Comparison of ENCODE assay signal across 8 cellular contexts in the genomic region with DNA sequence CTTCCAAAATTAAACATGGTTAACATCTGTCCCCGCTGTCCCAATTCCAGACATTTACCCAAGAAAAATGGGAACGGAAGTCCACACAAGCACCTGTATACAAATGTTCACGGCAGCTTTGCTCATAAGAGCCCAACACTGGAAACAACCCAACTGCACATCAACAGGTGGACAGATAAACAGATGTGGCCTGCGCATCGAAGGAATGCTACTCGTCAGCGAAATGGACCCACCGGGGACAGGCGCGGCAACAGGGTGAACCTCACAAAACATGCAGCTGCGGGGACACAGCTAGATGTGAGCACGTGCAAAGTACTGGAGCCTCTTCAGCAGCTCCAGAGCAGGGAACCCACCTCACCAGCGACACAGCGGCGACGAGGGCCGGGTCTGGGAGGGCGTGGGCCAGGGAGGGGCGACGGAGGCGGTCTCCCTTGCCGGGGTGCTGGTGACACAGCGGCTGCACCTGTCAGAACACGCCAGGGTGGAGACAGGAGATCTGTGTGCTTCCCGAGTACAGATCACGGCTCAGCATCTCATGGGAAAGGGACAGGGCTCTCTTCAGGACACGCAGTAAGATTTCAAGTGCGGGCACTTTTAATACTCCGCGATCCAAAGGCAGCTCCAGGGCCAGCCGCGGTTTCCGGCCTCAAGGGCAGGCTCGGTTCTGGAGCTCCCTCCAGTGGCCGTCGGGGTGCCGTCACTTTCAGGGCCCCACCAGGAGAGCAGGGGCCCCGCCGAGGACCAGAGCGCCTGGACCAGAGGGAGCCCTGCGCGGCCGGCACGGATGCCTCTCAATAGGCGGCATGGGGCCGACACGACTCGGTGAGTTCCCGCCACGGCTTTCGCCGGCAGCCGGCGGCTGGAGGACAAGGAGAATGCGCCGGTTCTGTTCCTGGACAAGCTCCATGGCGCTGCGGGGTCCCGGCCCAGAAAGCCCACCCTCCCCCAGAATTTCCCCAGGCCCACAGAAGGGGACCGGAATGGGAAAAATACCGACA. TPM values are rescaled to one million over a fixed set of nuclear protein-coding genes. Genes with fewer than 3 reads are reported as not detected.
DNase-seq lines count a peak whose midpoint lies in the region; ATAC-seq, FAIRE-seq and TF ChIP-seq lines count a peak whose summit lies in the region.

No MANE protein-coding gene starts in this region.

- H3K9ac ChIP-seq in DND-41 (ENCODE audit: low read depth, low read length) (no peak overlapping the region), keratinocyte (ENCODE audit: control insufficient read depth, extremely low read depth, insufficient read depth, low read length) (no peak overlapping the region)

- H3K79me2 ChIP-seq in DND-41 (ENCODE audit: insufficient read depth, low read length) = no peaks in the 10 kb centered on the region
- H3K79me2 ChIP-seq in keratinocyte (ENCODE audit: control insufficient read depth, insufficient read depth, low read length) = peaks cover 2% of the 10 kb centered on the region

- no peak overlapping the region; the same call in 1 of the 2 replicates for H3K27ac Mint-ChIP-seq in WTC11

- in situ Hi-C loops in T47D (cut with HindIII; ENCODE audit: low pct_unique_long_range_greater_than_20kb, low sequenced_read_pairs) = no loop called here

- no peak overlapping the region for H3K4me3 ChIP-seq in DND-41 (ENCODE audit: low read depth in 1 of 2, low read length in 2 of 2)
- no peak overlapping the region for H3K4me3 ChIP-seq in H7 (ENCODE audit: insufficient read depth, low read depth, low read length)
- H3K4me3 ChIP-seq in keratinocyte (ENCODE audit: control insufficient read depth in 2 of 3, extremely low read depth in 1 of 3, insufficient read depth in 2 of 3, low read depth in 1 of 3, low read length in 3 of 3) = peak overlapping the region in 1 of 3 experiments; percentile 11

- no peaks in the 10 kb centered on the region for H3K27me3 Mint-ChIP-seq in WTC11 (ENCODE audit: low read depth)

- H3K27me3 ChIP-seq in DND-41 (ENCODE audit: insufficient read depth, low read length, poor library complexity) (no peaks in the 10 kb centered on the region), H7 (ENCODE audit: control insufficient read depth, insufficient read depth, low read length) (no peaks in the 10 kb centered on the region), keratinocyte (ENCODE audit: control insufficient read depth, extremely low read depth, insufficient read depth, low read length) (no peaks in the 10 kb centered on the region)

- ATAC-seq in DND-41 (ENCODE audit: insufficient read depth, low read depth) (peak; percentile 92), WTC11 (peak; percentile 91), GM21576 (IDR thresholded peaks at IDR 0.05; ENCODE audit: unreplicated experiment) (no peak)

- FAIRE-seq in keratinocyte (lab: Jason Lieb, UNC) = no peak

- CTCF ChIA-PET in WTC11 (lab: Charles Lee) = interaction anchor here (0.6 to 3.8 kb wide), 49 partner anchors 9 to 998 kb away, joined by 3 to 140 read pairs (median 4); a partner anchor contains a TSS

- H3K27ac ChIP-seq in DND-41 (ENCODE audit: low read length) (no peak overlapping the region), keratinocyte (ENCODE audit: control insufficient read depth, insufficient read depth, low read length) (no peak overlapping the region)

- H3K4me2 ChIP-seq in DND-41 (ENCODE audit: insufficient read depth, low read length) (no peak overlapping the region), keratinocyte (ENCODE audit: control insufficient read depth, extremely low read depth, insufficient read depth, low read depth, low read length) (peak overlapping the region; percentile 52)

- peak; percentile 74 for TF ChIP-seq CTCF in DND-41 (IDR thresholded peaks at IDR 0.05; ENCODE audit: borderline replicate concordance, extremely low read depth, low read length, poor library complexity, severe bottlenecking)
- TF ChIP-seq CTCF in WTC11 (IDR thresholded peaks at IDR 0.05) = peak; percentile 72
- TF ChIP-seq CTCF in keratinocyte (optimal IDR thresholded peaks at IDR 0.05 in 1 of 3, IDR thresholded peaks at IDR 0.05 in 1 of 3, conservative IDR thresholded peaks at IDR 0.05 in 1 of 3; ENCODE audit: extremely low read depth in 1 of 3, insufficient read depth in 2 of 3, low read length in 3 of 3) = peak in 2 of 3 experiments; percentile 66 to 96

- no peak overlapping the region for H3K4me3 Mint-ChIP-seq in WTC11

- H3K4me1 Mint-ChIP-seq in WTC11 = 0 out of 2 replicates have a peak, but pooled peaks cover 3% of the 10 kb centered on the region

- H3K9me3 ChIP-seq in DND-41 (ENCODE audit: insufficient read depth, low read length, severe bottlenecking) (peaks cover 3% of the 10 kb centered on the region), keratinocyte (ENCODE audit: control insufficient read depth, low read depth, low read length) (peaks cover 2% of the 10 kb centered on the region)

- H4K20me1 ChIP-seq in DND-41 (ENCODE audit: insufficient read depth, low read length) (peaks cover 35% of the 10 kb centered on the region), keratinocyte (ENCODE audit: control insufficient read depth, extremely low read depth, insufficient read depth, low read length) (peaks cover 6% of the 10 kb centered on the region)

- H3K9me1 ChIP-seq in keratinocyte (ENCODE audit: control insufficient read depth, extremely low read depth, insufficient read depth, low read length) = peaks cover 2% of the 10 kb centered on the region

- POLR2A ChIA-PET in WTC11 (lab: Charles Lee) = interaction anchor here (0.6 to 2.0 kb wide), 4 partner anchors 9 to 110 kb away, joined by 3 to 7 read pairs (median 4); no protein-coding TSS in a partner anchor

- DNase-seq in DND-41 = peak; percentile 66
- DNase-seq in H7 = peak; percentile 99
- peak; percentile 55 for DNase-seq in NCI-H128 (lab: John Stamatoyannopoulos, UW; ENCODE audit: unreplicated experiment)
- DNase-seq in WTC11 (ENCODE audit: low spot score) = peak; percentile 92
- peak; percentile 87 to 100 for DNase-seq in T47D (ENCODE audit: low read depth in 1 of 2, low spot score in 1 of 2)
- no peak for DNase-seq in keratinocyte (ENCODE audit: low read depth, low spot score)
- DNase-seq in stimulated activated CD4-positive, alpha-beta T cell treated with anti-CD3 and anti-CD28 coated beads, Interleukin-1b, Interleukin-23, amount 100 ng/mL, for 1 hour (ENCODE audit: low read depth in 2 of 2) = peak; percentile 65 to 68

- peaks cover 3% of the 10 kb centered on the region for H3K9me3 Mint-ChIP-seq in WTC11

- H3K36me3 Mint-ChIP-seq in WTC11 = peaks cover 2% of the 10 kb centered on the region; the same call in 1 of the 2 replicates

- dilution Hi-C loops in keratinocyte (cut with MboI; ENCODE audit: extremely low pct_ligation_motif_present, low sequenced_read_pairs) = no loop called here

- H3K36me3 ChIP-seq in DND-41 (ENCODE audit: insufficient read depth, low read length) (no peaks in the 10 kb centered on the region), H7 (replicated peaks; ENCODE audit: control insufficient read depth, insufficient read depth, low read length) (no peaks in the 10 kb centered on the region), keratinocyte (ENCODE audit: control insufficient read depth in 2 of 2, extremely low read depth in 1 of 2, insufficient read depth in 2 of 2, low read length in 2 of 2) (no peaks in the 10 kb centered on the region)

- H3K4me1 ChIP-seq in DND-41 (ENCODE audit: insufficient read depth, low read length) (no peaks in the 10 kb centered on the region), keratinocyte (ENCODE audit: control insufficient read depth, extremely low read depth, insufficient read depth, low read length) (peaks cover 31% of the 10 kb centered on the region)

- H2AFZ ChIP-seq in DND-41 (ENCODE audit: low read depth, low read length) (no peak overlapping the region), keratinocyte (ENCODE audit: control insufficient read depth, low read length) (no peak overlapping the region)

TF ChIP-seq in WTC11, 78 proteins besides CTCF, POLR2A, EP300 and RAD21:
- TF ChIP-seq ZNF121 (CRISPR knock-in tag; IDR thresholded peaks at IDR 0.05) = no peak
- TF ChIP-seq, protein P1, sequence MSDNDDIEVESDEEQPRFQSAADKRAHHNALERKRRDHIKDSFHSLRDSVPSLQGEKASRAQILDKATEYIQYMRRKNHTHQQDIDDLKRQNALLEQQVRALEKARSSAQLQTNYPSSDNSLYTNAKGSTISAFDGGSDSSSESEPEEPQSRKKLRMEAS (CRISPR knock-in tag; IDR thresholded peaks at IDR 0.05) = 0 out of 2 replicates have a peak, but pooled peaks have one; percentile 17
- TF ChIP-seq MYBL2 (CRISPR knock-in tag; IDR thresholded peaks at IDR 0.05) = no peak
- TF ChIP-seq ETV6 (CRISPR knock-in tag; IDR thresholded peaks at IDR 0.05) = 0 out of 2 replicates have a peak, but pooled peaks have one; percentile 31
- TF ChIP-seq ZNF423 (CRISPR knock-in tag; IDR thresholded peaks at IDR 0.05) = peak; percentile 88
- TF ChIP-seq NR2C2 (CRISPR knock-in tag; IDR thresholded peaks at IDR 0.05) = no peak

RNA-seq across cellular contexts. Expression of a gene that starts 21.2 kb away (rescaled TPM):
- 0.07 and 0.87 TPM in 2 replicates for total RNA-seq in H7 (2014; rRNA removed; shearing (Covaris generic))
- total RNA-seq in WTC11 (2021) = 0.87 to 1.1 TPM (median 0.92 TPM) in 3 replicates
- polyA plus RNA-seq in keratinocyte = 0.13 to 0.24 TPM (median 0.15 TPM) in 3 replicates
- 0.14 TPM for polyA plus RNA-seq in keratinocyte (2011; ENCODE audit: low read depth)
- 0.10 TPM in 1 of 2 replicates, not detected in the other for polyA plus RNA-seq in keratinocyte (2011; cell fraction: cytosol; rRNA removed)
- 0.16 and 0.23 TPM in 2 replicates for polyA plus RNA-seq in keratinocyte (2011; cell fraction: nucleus; rRNA removed)
- polyA plus RNA-seq in keratinocyte (2012; ENCODE audit: low replicate concordance) = 0.23 TPM in 1 of 2 replicates, not detected in the other
- polyA minus RNA-seq in keratinocyte = 0.20 TPM in 1 of 3 replicates, not detected in the others
- not detected for polyA minus RNA-seq in keratinocyte (2011; cell fraction: cytosol; rRNA and poly(A)+ RNA removed)
- not detected in 2 replicates for polyA minus RNA-seq in keratinocyte (2011; cell fraction: nucleus; rRNA and poly(A)+ RNA removed)

RNA-seq across cellular contexts. Expression of a gene that starts 22.4 kb away (rescaled TPM):
- 0.14 and 0.63 TPM in 2 replicates for total RNA-seq in H7 (2014; rRNA removed; shearing (Covaris generic))
- total RNA-seq in WTC11 (2021) = 0.28 to 0.87 TPM (median 0.41 TPM) in 3 replicates
- 0.05 to 0.21 TPM (median 0.08 TPM) in 3 replicates for polyA plus RNA-seq in keratinocyte
- polyA plus RNA-seq in keratinocyte (2011; ENCODE audit: low read depth) = not detected
- 0.04 and 0.12 TPM in 2 replicates for polyA plus RNA-seq in keratinocyte (2011; cell fraction: cytosol; rRNA removed)
- 0.09 and 0.13 TPM in 2 replicates for polyA plus RNA-seq in keratinocyte (2011; cell fraction: nucleus; rRNA removed)
- polyA plus RNA-seq in keratinocyte (2012; ENCODE audit: low replicate concordance) = 0.10 and 0.39 TPM in 2 replicates
- not detected in 3 replicates for polyA minus RNA-seq in keratinocyte
- polyA minus RNA-seq in keratinocyte (2011; cell fraction: cytosol; rRNA and poly(A)+ RNA removed) = not detected
- polyA minus RNA-seq in keratinocyte (2011; cell fraction: nucleus; rRNA and poly(A)+ RNA removed) = not detected in 2 replicates
